In the genomic region with DNA sequence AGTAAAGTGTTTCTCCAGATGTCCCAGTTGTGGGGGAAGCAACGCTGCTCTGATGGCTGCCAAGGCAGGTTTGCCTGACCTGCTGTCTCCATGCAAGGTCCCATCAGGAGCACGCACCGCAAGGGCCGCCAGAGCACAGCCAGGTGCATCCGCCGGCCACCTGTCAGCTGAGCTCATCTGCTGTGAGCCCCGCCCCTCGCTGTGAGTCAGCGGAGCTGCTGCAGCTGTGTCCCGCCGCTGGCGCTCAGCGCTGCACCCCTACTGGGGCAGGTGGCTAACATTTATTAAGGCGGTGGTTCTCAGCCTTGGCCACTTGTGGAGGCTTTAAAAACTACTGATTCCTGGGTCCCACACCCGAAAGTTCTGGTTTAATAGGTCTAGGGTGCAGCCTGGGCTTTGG, we compare ENCODE assay signal across 1 cellular context.
TF ChIP-seq lines count a peak whose summit lies in the region.

No MANE protein-coding gene starts in this region.

TF ChIP-seq in HepG2, 621 proteins besides CTCF, POLR2A, EP300 and RAD21 (continued from another document):
- TF ChIP-seq, protein P1, sequence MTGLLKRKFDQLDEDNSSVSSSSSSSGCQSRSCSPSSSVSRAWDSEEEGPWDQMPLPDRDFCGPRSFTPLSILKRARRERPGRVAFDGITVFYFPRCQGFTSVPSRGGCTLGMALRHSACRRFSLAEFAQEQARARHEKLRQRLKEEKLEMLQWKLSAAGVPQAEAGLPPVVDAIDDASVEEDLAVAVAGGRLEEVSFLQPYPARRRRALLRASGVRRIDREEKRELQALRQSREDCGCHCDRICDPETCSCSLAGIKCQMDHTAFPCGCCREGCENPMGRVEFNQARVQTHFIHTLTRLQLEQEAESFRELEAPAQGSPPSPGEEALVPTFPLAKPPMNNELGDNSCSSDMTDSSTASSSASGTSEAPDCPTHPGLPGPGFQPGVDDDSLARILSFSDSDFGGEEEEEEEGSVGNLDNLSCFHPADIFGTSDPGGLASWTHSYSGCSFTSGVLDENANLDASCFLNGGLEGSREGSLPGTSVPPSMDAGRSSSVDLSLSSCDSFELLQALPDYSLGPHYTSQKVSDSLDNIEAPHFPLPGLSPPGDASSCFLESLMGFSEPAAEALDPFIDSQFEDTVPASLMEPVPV (CRISPR knock-in tag; IDR thresholded peaks at IDR 0.05): no peak
- TF ChIP-seq HNRNPH1 (optimal IDR thresholded peaks at IDR 0.05; ENCODE audit: low read depth, low read length) (no peak), ZNF598 (CRISPR knock-in tag; IDR thresholded peaks at IDR 0.05; ENCODE audit: borderline replicate concordance) (no peak), ARNT2 (CRISPR knock-in tag; IDR thresholded peaks at IDR 0.05; ENCODE audit: low read depth) (no peak), RARG (CRISPR knock-in tag; IDR thresholded peaks at IDR 0.05; ENCODE audit: low read depth) (no peak), ZNF75D (CRISPR knock-in tag; IDR thresholded peaks at IDR 0.05; ENCODE audit: borderline replicate concordance) (no peak), RFX3 (CRISPR knock-in tag; IDR thresholded peaks at IDR 0.05) (no peak), SOX5 (CRISPR knock-in tag; IDR thresholded peaks at IDR 0.05; ENCODE audit: borderline replicate concordance) (no peak), SMAD3 (CRISPR knock-in tag; IDR thresholded peaks at IDR 0.05) (no peak), ZSCAN30 (CRISPR knock-in tag; IDR thresholded peaks at IDR 0.05) (no peak)
- TF ChIP-seq, protein P2, sequence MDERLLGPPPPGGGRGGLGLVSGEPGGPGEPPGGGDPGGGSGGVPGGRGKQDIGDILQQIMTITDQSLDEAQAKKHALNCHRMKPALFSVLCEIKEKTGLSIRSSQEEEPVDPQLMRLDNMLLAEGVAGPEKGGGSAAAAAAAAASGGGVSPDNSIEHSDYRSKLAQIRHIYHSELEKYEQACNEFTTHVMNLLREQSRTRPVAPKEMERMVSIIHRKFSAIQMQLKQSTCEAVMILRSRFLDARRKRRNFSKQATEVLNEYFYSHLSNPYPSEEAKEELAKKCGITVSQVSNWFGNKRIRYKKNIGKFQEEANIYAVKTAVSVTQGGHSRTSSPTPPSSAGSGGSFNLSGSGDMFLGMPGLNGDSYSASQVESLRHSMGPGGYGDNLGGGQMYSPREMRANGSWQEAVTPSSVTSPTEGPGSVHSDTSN (CRISPR knock-in tag; IDR thresholded peaks at IDR 0.05): peak; percentile 53
- TF ChIP-seq, protein P3, sequence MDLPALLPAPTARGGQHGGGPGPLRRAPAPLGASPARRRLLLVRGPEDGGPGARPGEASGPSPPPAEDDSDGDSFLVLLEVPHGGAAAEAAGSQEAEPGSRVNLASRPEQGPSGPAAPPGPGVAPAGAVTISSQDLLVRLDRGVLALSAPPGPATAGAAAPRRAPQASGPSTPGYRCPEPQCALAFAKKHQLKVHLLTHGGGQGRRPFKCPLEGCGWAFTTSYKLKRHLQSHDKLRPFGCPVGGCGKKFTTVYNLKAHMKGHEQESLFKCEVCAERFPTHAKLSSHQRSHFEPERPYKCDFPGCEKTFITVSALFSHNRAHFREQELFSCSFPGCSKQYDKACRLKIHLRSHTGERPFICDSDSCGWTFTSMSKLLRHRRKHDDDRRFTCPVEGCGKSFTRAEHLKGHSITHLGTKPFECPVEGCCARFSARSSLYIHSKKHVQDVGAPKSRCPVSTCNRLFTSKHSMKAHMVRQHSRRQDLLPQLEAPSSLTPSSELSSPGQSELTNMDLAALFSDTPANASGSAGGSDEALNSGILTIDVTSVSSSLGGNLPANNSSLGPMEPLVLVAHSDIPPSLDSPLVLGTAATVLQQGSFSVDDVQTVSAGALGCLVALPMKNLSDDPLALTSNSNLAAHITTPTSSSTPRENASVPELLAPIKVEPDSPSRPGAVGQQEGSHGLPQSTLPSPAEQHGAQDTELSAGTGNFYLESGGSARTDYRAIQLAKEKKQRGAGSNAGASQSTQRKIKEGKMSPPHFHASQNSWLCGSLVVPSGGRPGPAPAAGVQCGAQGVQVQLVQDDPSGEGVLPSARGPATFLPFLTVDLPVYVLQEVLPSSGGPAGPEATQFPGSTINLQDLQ (CRISPR knock-in tag; IDR thresholded peaks at IDR 0.05): no peak
- TF ChIP-seq, protein P4, sequence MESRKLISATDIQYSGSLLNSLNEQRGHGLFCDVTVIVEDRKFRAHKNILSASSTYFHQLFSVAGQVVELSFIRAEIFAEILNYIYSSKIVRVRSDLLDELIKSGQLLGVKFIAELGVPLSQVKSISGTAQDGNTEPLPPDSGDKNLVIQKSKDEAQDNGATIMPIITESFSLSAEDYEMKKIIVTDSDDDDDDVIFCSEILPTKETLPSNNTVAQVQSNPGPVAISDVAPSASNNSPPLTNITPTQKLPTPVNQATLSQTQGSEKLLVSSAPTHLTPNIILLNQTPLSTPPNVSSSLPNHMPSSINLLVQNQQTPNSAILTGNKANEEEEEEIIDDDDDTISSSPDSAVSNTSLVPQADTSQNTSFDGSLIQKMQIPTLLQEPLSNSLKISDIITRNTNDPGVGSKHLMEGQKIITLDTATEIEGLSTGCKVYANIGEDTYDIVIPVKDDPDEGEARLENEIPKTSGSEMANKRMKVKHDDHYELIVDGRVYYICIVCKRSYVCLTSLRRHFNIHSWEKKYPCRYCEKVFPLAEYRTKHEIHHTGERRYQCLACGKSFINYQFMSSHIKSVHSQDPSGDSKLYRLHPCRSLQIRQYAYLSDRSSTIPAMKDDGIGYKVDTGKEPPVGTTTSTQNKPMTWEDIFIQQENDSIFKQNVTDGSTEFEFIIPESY (CRISPR knock-in tag; IDR thresholded peaks at IDR 0.05): peak; percentile 99
- TF ChIP-seq, protein P5, sequence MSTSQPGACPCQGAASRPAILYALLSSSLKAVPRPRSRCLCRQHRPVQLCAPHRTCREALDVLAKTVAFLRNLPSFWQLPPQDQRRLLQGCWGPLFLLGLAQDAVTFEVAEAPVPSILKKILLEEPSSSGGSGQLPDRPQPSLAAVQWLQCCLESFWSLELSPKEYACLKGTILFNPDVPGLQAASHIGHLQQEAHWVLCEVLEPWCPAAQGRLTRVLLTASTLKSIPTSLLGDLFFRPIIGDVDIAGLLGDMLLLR (CRISPR knock-in tag; IDR thresholded peaks at IDR 0.05): 0 out of 2 replicates have a peak, but pooled peaks have one; percentile 29
